Comparison of ENCODE assay signal across 22 cellular contexts in the genomic region with DNA sequence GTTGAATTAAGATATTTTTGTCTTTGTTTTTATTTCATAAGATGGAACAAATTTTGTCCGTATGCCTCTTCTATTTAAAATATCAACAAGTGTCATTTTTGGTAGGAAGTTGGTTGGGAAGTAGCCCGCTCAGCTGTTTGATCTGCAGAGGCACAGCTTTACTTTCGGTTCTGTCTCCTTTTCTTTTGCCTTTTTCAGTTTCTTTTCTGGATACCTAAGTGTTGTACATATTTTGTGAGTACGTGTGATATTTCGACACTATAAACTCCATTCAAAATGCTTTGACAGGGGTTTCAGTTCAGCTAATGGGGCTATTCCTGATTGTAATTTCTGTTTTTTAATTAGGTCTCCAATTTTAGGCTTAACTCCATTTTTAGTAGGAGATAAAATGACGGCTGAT.
"Had no signal": no experiment of that assay in that cellular context is flagged by ENCODE, and none has a peak within 500 bp of the region (broad histone marks: within the 10 kb centered on the region; RNA-seq: fewer than 3 reads in every experiment).

No MANE protein-coding gene starts in this region.

- H3K36me3 Mint-ChIP-seq: activated naive CD4-positive, alpha-beta T cell treated with anti-CD3 and anti-CD28 coated beads, Interleukin-2, amount 50 U/mL, for 72 hours; naive thymus-derived CD8-positive, alpha-beta T cell had no signal

- H2AFZ ChIP-seq: hepatocyte had no signal

- H3K27me3 Mint-ChIP-seq: activated T-cell treated with anti-CD3 and anti-CD28 coated beads, Interleukin-2, amount 50 U/mL, for 24 hours; activated T-helper 17 cell treated with anti-CD3 and anti-CD28 coated beads, Interleukin-2, amount 50 U/mL, for 72 hours; naive thymus-derived CD8-positive, alpha-beta T cell; progenitor cell of endocrine pancreas had no signal

- H3K9me3 ChIP-seq: ascending aorta, upper lobe of right lung had no signal

- H3K4me3 Mint-ChIP-seq: activated T-cell treated with anti-CD3 and anti-CD28 coated beads, Interleukin-2, amount 50 U/mL, for 24 hours; activated T-helper 17 cell treated with anti-CD3 and anti-CD28 coated beads, Interleukin-2, amount 50 U/mL, for 72 hours; T-helper 2 cell treated with Interferon-gamma antibody and Interleukin-4, amounts not matched to agents 5 μg/mL and 100 μg/mL, for 36 hours; WTC11 had no signal

- H3K79me2 ChIP-seq: hepatocyte had no signal

- H3K27me3 ChIP-seq: ascending aorta, brain microvascular endothelial cell, foreskin keratinocyte, hepatocyte, left lung, upper lobe of right lung had no signal

- H3K4me2 ChIP-seq: hepatocyte had no signal

- H3K27ac Mint-ChIP-seq: activated naive CD4-positive, alpha-beta T cell treated with anti-CD3 and anti-CD28 coated beads, Interleukin-2, amount 50 U/mL, for 72 hours; activated T-cell treated with anti-CD3 and anti-CD28 coated beads, Interleukin-2, amount 50 U/mL, for 24 hours; activated T-helper 17 cell treated with anti-CD3 and anti-CD28 coated beads, Interleukin-2, amount 50 U/mL, for 72 hours; progenitor cell of endocrine pancreas; T-helper 2 cell treated with Interferon-gamma antibody and Interleukin-4, amounts not matched to agents 5 μg/mL and 100 μg/mL, for 36 hours; WTC11 had no signal

- H3K36me3 ChIP-seq: ascending aorta, brain microvascular endothelial cell, left lung, upper lobe of right lung had no signal

- H3K4me1 Mint-ChIP-seq: activated T-helper 17 cell treated with anti-CD3 and anti-CD28 coated beads, Interleukin-2, amount 50 U/mL, for 72 hours; naive thymus-derived CD8-positive, alpha-beta T cell; WTC11 had no signal

- DNase-seq: activated CD8-positive, alpha-beta memory T cell treated with anti-CD3 and anti-CD28 coated beads for 24 hours; activated CD8-positive, alpha-beta memory T cell treated with anti-CD3 and anti-CD28 coated beads, Interleukin-2, amount 50 U/mL, for 4 hours; activated T-cell treated with anti-CD3 and anti-CD28 coated beads, Interleukin-2, amount 50 U/mL, for 24 hours; brain microvascular endothelial cell; central memory CD4-positive, alpha-beta T cell; effector memory CD4-positive, alpha-beta T cell; foreskin keratinocyte; kidney glomerular epithelial cell; left lung; naive thymus-derived CD8-positive, alpha-beta T cell; retina; stimulated activated CD4-positive, alpha-beta T cell treated with anti-CD3 and anti-CD28 coated beads, Interleukin-4, amount 100 ng/mL, for 4 hours; stimulated activated naive CD8-positive, alpha-beta T cell treated with anti-CD3 and anti-CD28 coated beads, Interleukin-15, Interleukin-2, amounts not matched to agents 100 U/mL and 50 U/mL, for 24 hours; upper lobe of right lung had no signal

- H3K4me1 ChIP-seq: ascending aorta, foreskin keratinocyte, left lung, upper lobe of right lung had no signal

- H3K4me3 ChIP-seq: ascending aorta, hepatocyte, lung, upper lobe of right lung had no signal

- H3K27ac ChIP-seq: ascending aorta, brain microvascular endothelial cell, foreskin keratinocyte, hepatocyte, left lung, upper lobe of right lung had no signal
